In genomic region chr2:3355951-3356569, GRCh38 we compare ENCODE assay signal across 30 cellular contexts. TPM values are rescaled to one million over a fixed set of nuclear protein-coding genes. Genes with fewer than 3 reads are reported as not detected.
A peak's percentile ranks its signal among the peaks of the same experiment; 100 is the strongest.
DNase-seq lines count a peak whose midpoint lies in the region; ATAC-seq and TF ChIP-seq lines count a peak whose summit lies in the region.
"Had no signal": no experiment of that assay in that cellular context is flagged by ENCODE, and none has a peak within 500 bp of the region (broad histone marks: within the 10 kb centered on the region; RNA-seq: fewer than 3 reads in every experiment).

No MANE protein-coding gene starts in this region.

- no peaks in the 10 kb centered on the region for H3K27me3 ChIP-seq in duodenal mucosa (ENCODE audit: control insufficient read depth in 1 of 2, insufficient read depth in 2 of 2, low read length in 2 of 2)
- H3K27me3 ChIP-seq: BE2C, esophagus muscularis mucosa, Peyer's patch, sigmoid colon, tibial artery had no signal

- ATAC-seq in natural killer cell (no peak), HG03159 (IDR thresholded peaks at IDR 0.05; ENCODE audit: unreplicated experiment) (no peak), GM18505 (IDR thresholded peaks at IDR 0.05; ENCODE audit: unreplicated experiment) (no peak)
- ATAC-seq in natural killer cell treated with Interleukin-12 subunit alpha and Interleukin-12 subunit beta and Interleukin-15 and Interleukin-18, amount 100 ng/mL, for 72 hours, result no peak
- ATAC-seq: HepG2 had no signal

- TF ChIP-seq CTCF in natural killer cell (IDR thresholded peaks at IDR 0.05) (no peak), nephron (IDR thresholded peaks at IDR 0.05; ENCODE audit: unreplicated experiment in 3 of 3) (no peak)

- H3K9me3 Mint-ChIP-seq in natural killer cell (peaks cover 0 to 2% of the 10 kb centered on the region in 2 donors), nephron (peaks cover 4% of the 10 kb centered on the region)
- peaks cover 5% of the 10 kb centered on the region for H3K9me3 Mint-ChIP-seq in natural killer cell treated with Interleukin-12 subunit alpha and Interleukin-12 subunit beta and Interleukin-15 and Interleukin-18, amount 100 ng/mL, for 72 hours

- H3K9me3 ChIP-seq in duodenal mucosa (ENCODE audit: control insufficient read depth in 1 of 2, low read length in 2 of 2), result peaks cover 3% of the 10 kb centered on the region in 2 donors
- H3K9me3 ChIP-seq: BE2C, esophagus muscularis mucosa, prostate gland, sigmoid colon, tibial artery had no signal

- intact Hi-C loops in natural killer cell (cut with micrococcal nuclease), result no loop called here

- H3K36me3 Mint-ChIP-seq in natural killer cell (no peaks in the 10 kb centered on the region), nephron (ENCODE audit: low read depth) (peaks cover 24% of the 10 kb centered on the region)
- H3K36me3 Mint-ChIP-seq in natural killer cell treated with Interleukin-12 subunit alpha and Interleukin-12 subunit beta and Interleukin-15 and Interleukin-18, amount 100 ng/mL, for 72 hours, result peaks cover 23% of the 10 kb centered on the region

- DNase-seq in natural killer cell (no peak), GM19238 (ENCODE audit: insufficient read length, low spot score) (no peak), NCI-H146 treated with DMSO at 0.1 percent for 48 hours (lab: John Stamatoyannopoulos, UW; ENCODE audit: unreplicated experiment) (no peak)
- no peak for DNase-seq in natural killer cell treated with Interleukin-12 subunit alpha and Interleukin-12 subunit beta and Interleukin-15 and Interleukin-18, amount 100 ng/mL, for 72 hours (ENCODE audit: low spot score)
- DNase-seq: activated CD4-positive, alpha-beta T cell treated with anti-CD3 and anti-CD28 coated beads, Interleukin-2, amount 10 ng/mL, durations not matched to agents 7 days and 5 days; activated T-cell treated with anti-CD3 and anti-CD28 coated beads, Interleukin-2, amount 50 U/mL, for 48 hours; BE2C; caudate nucleus; CD8-positive, alpha-beta memory T cell; DMS153; foreskin fibroblast; H9; NCI-H1417; NCI-H2081 treated with DMSO at 0.1 percent for 48 hours; NCI-H2227 treated with DMSO at 0.1 percent for 48 hours; NCI-H748 treated with DMSO at 0.1 percent for 48 hours; Peyer's patch; SHP77; sigmoid colon; stimulated activated CD4-positive, alpha-beta T cell treated with anti-CD3 and anti-CD28 coated beads, Interleukin-4, amount 100 ng/mL, for 24 hours; tibial artery had no signal

- H3K27me3 Mint-ChIP-seq in natural killer cell (ENCODE audit: low read depth in 2 of 2) (no peaks in the 10 kb centered on the region), nephron (ENCODE audit: low read depth) (no peaks in the 10 kb centered on the region)
- H3K27me3 Mint-ChIP-seq in natural killer cell treated with Interleukin-12 subunit alpha and Interleukin-12 subunit beta and Interleukin-15 and Interleukin-18, amount 100 ng/mL, for 72 hours, result no peaks in the 10 kb centered on the region
- H3K27me3 Mint-ChIP-seq: activated CD4-positive, alpha-beta T cell treated with anti-CD3 and anti-CD28 coated beads, Interleukin-2, amount 10 ng/mL, durations not matched to agents 7 days and 5 days; CD8-positive, alpha-beta memory T cell had no signal

- H3K36me3 ChIP-seq in duodenal mucosa (ENCODE audit: control insufficient read depth in 1 of 2, insufficient read depth in 2 of 2, low read length in 2 of 2), result peaks cover 5 to 21% of the 10 kb centered on the region in 2 donors
- H3K36me3 ChIP-seq: prostate gland had no signal

- H3K4me3 ChIP-seq in duodenal mucosa (ENCODE audit: low read depth in 1 of 2, low read length in 2 of 2), result peak overlapping the region; percentile 7 to 40
- H3K4me3 ChIP-seq: esophagus muscularis mucosa, lung, Peyer's patch, prostate gland, sigmoid colon, tibial artery had no signal

- no peak overlapping the region for H3K9ac ChIP-seq in duodenal mucosa (ENCODE audit: low read depth in 1 of 2, low read length in 2 of 2)

- no peak overlapping the region for H3K27ac ChIP-seq in duodenal mucosa (ENCODE audit: low read depth, low read length)
- H3K27ac ChIP-seq: esophagus muscularis mucosa, Peyer's patch, prostate gland, sigmoid colon, tibial artery had no signal

- peaks cover 0 to 11% of the 10 kb centered on the region in 2 donors for H3K4me1 ChIP-seq in duodenal mucosa (ENCODE audit: control insufficient read depth in 1 of 2, insufficient read depth in 2 of 2, low read length in 2 of 2)
- H3K4me1 ChIP-seq: Peyer's patch, prostate gland, sigmoid colon, tibial artery had no signal

- TF ChIP-seq POLR2A in GM18505 (IDR thresholded peaks at IDR 0.05; ENCODE audit: borderline replicate concordance, extremely low read depth, insufficient read depth, insufficient read length), result no peak

- H3K27ac Mint-ChIP-seq in natural killer cell (peak overlapping the region; percentile 43 to 58), nephron (peak overlapping the region; percentile 73 to 85 (median 85))
- H3K27ac Mint-ChIP-seq in natural killer cell treated with Interleukin-12 subunit alpha and Interleukin-12 subunit beta and Interleukin-15 and Interleukin-18, amount 100 ng/mL, for 72 hours, result no peak overlapping the region
- H3K27ac Mint-ChIP-seq: activated CD4-positive, alpha-beta T cell treated with anti-CD3 and anti-CD28 coated beads, Interleukin-2, amount 10 ng/mL, durations not matched to agents 7 days and 5 days had no signal

- no peak overlapping the region for H3K4me3 Mint-ChIP-seq in natural killer cell
- H3K4me3 Mint-ChIP-seq in natural killer cell treated with Interleukin-12 subunit alpha and Interleukin-12 subunit beta and Interleukin-15 and Interleukin-18, amount 100 ng/mL, for 72 hours, result no peak overlapping the region
- H3K4me3 Mint-ChIP-seq in nephron, result no peak overlapping the region
- H3K4me3 Mint-ChIP-seq: activated CD4-positive, alpha-beta T cell treated with anti-CD3 and anti-CD28 coated beads, Interleukin-2, amount 10 ng/mL, durations not matched to agents 7 days and 5 days; CD8-positive, alpha-beta memory T cell; H9; neural crest cell had no signal

- H3K4me1 Mint-ChIP-seq in natural killer cell, result peaks cover 21 to 34% of the 10 kb centered on the region in 2 donors
- peaks cover 10 to 17% of the 10 kb centered on the region in 2 donors for H3K4me1 Mint-ChIP-seq in natural killer cell treated with Interleukin-12 subunit alpha and Interleukin-12 subunit beta and Interleukin-15 and Interleukin-18, amount 100 ng/mL, for 72 hours (ENCODE audit: low read depth in 2 of 2)
- no peaks in the 10 kb centered on the region for H3K4me1 Mint-ChIP-seq in nephron
- H3K4me1 Mint-ChIP-seq: neural crest cell had no signal

RNA-seq across cellular contexts. Expression of gene EIPR1, which starts 21.6 kb away (rescaled TPM):
- total RNA-seq in natural killer cell, result 10 to 100 TPM; 26.8 to 28.8 (median 27.9) TPM
- 10 to 100 TPM; 46.9 to 61.8 TPM for total RNA-seq in natural killer cell treated with Interleukin-12 subunit alpha and Interleukin-12 subunit beta and Interleukin-15 and Interleukin-18, amount 100 ng/mL, for 72 hours

RNA-seq across cellular contexts. Expression of gene TRAPPC12, which starts 23.4 kb away (rescaled TPM):
- total RNA-seq in natural killer cell, result 10 to 100 TPM; 65.1 to 92.6 (median 86.7) TPM
- total RNA-seq in natural killer cell treated with Interleukin-12 subunit alpha and Interleukin-12 subunit beta and Interleukin-15 and Interleukin-18, amount 100 ng/mL, for 72 hours, result 100 to 1,000 TPM in 1 of 2 donors, 10 to 100 TPM in 1; 93.2 to 155 TPM

Comparison
In these comparisons a context has a peak if more than half of its experiments do, and no peak if none do; other contexts are left out.
1. H3K27ac Mint-ChIP-seq: peak in natural killer cell (2 of 2) and nephron (3 of 3); none in natural killer cell treated with Interleukin-12 subunit alpha and Interleukin-12 subunit beta and Interleukin-15 and Interleukin-18, amount 100 ng/mL, for 72 hours (0 of 2).